8 cellular contexts compared by ENCODE assay signal in genomic region chr16:5084802-5085201, GRCh38. TPM values are rescaled to one million over a fixed set of nuclear protein-coding genes. Genes with fewer than 3 reads are reported as not detected.
DNase-seq lines count a peak whose midpoint lies in the region; ATAC-seq, FAIRE-seq and TF ChIP-seq lines count a peak whose summit lies in the region.
"Not testable (repeated sequence)": the region's sequence is repeated elsewhere in the genome, so short reads cannot be mapped to it uniquely, and the experiment has no call there.

No MANE protein-coding gene starts in this region.

- not testable (repeated sequence) for H3K27me3 ChIP-seq in Panc1 (ENCODE audit: control insufficient read depth, insufficient read depth, low read length); pancreas

- CTCF ChIA-PET in Panc1 (lab: Charles Lee): not testable (repeated sequence)

- not testable (repeated sequence) for H3K4me3 ChIP-seq in Panc1 (ENCODE audit: low read depth in 2 of 2, low read length in 2 of 2); cardiac fibroblast (replicated peaks in 1 of 2; ENCODE audit: low read depth in 2 of 2, low read length in 2 of 2); pancreas

- not testable (repeated sequence) for ATAC-seq in Panc1, left ventricle myocardium superior, pancreas

- POLR2A ChIA-PET in Panc1 (lab: Charles Lee): interaction anchor here (0.6 kb wide), 1 partner anchor 64 kb away, joined by 3 read pairs; no protein-coding TSS in a partner anchor

- TF ChIP-seq CTCF in Panc1 (IDR thresholded peaks at IDR 0.05): peak; percentile 89
- peak; percentile 64 for TF ChIP-seq CTCF in cardiac fibroblast (IDR thresholded peaks at IDR 0.05; ENCODE audit: low read depth, low read length)
- peak in 3 of 4 donors; percentile 26 to 48 (median 30) for TF ChIP-seq CTCF in pancreas (IDR thresholded peaks at IDR 0.05)

- not testable (repeated sequence) for FAIRE-seq in pancreas (lab: Jason Lieb, UNC)

- not testable (repeated sequence) for H3K27ac ChIP-seq in Panc1 (ENCODE audit: low read length); pancreas; substantia nigra (ENCODE audit: low read depth, low read length, poor library complexity, severe bottlenecking)

- 62 to 64% methylated on average over 10 of the region's 10 CpGs for WGBS in pancreas, 2 donors

- DNase-seq in D341Med (ENCODE audit: low spot score) (peak; percentile 61), KG1 (lab: John Stamatoyannopoulos, UW) (peak; percentile 16), Panc1 (ENCODE audit: low read depth, low spot score) (peak; percentile 51), cardiac fibroblast (ENCODE audit: low read depth in 2 of 2) (peak; percentile 66 to 73), left ventricle myocardium superior (peak; percentile 53), pancreas (peak in 4 of 6 donors; percentile 33 to 70 (median 52)), substantia nigra (lab: John Stamatoyannopoulos, UW) (peak in 27 of 49 donors; percentile 1 to 51 (median 21))
- peak; percentile 16 to 29 for DNase-seq in activated CD8-positive, alpha-beta memory T cell treated with anti-CD3 and anti-CD28 coated beads for 1 hour (ENCODE audit: extremely low read depth in 1 of 2, low read depth in 1 of 2)

- not testable (repeated sequence) for BruUV-seq in Panc1 (replicated peaks; lab: Mats Ljungman, UMichigan)

- in situ Hi-C loops in Panc1 (cut with HindIII; ENCODE audit: low pct_unique_long_range_greater_than_20kb, low sequenced_read_pairs): not testable (repeated sequence)

- intact Hi-C loops in Panc1 (cut with micrococcal nuclease; ENCODE audit: unreplicated experiment); left ventricle myocardium superior (cut with micrococcal nuclease); pancreas (cut with DNase I): not testable (repeated sequence)

- not testable (repeated sequence) for H3K9me3 ChIP-seq in Panc1 (ENCODE audit: control insufficient read depth, insufficient read depth, low read depth, low read length); pancreas

- H3K36me3 ChIP-seq in Panc1 (ENCODE audit: control insufficient read depth, insufficient read depth, low read length); pancreas: not testable (repeated sequence)

- H3K4me1 ChIP-seq in Panc1 (ENCODE audit: control insufficient read depth, insufficient read depth, low read length); pancreas: not testable (repeated sequence)

RNA-seq across cellular contexts. Expression of gene EEF2KMT, which starts 12.8 kb away (rescaled TPM):
- total RNA-seq in Panc1 (2021; ENCODE audit: unreplicated experiment): 24.4 TPM
- polyA plus RNA-seq in Panc1 (2012; ENCODE audit: insufficient read length): 21.7 TPM
- 4.9 TPM for total RNA-seq in left ventricle myocardium superior
- 1 to 10 TPM; 2.5 to 8.2 (median 4.9) TPM for total RNA-seq in pancreas
- polyA plus RNA-seq in pancreas: 1 to 10 TPM; 4.2 to 4.3 TPM

RNA-seq across cellular contexts. Expression of gene ALG1, which starts 13.2 kb away (rescaled TPM):
- total RNA-seq in Panc1 (2021; ENCODE audit: unreplicated experiment) (46.6 TPM), left ventricle myocardium superior (8.3 TPM), pancreas (10 to 100 TPM; 13.0 to 23.3 (median 16.9) TPM)
- polyA plus RNA-seq in Panc1 (2012; ENCODE audit: insufficient read length): 32.1 TPM
- polyA plus RNA-seq in pancreas: 10 to 100 TPM; 14.1 to 15.3 TPM

RNA-seq across cellular contexts. Expression of gene C16orf89, which starts 19.0 kb away (rescaled TPM):
- total RNA-seq in Panc1 (2021; ENCODE audit: unreplicated experiment) (not detected), left ventricle myocardium superior (2.9 TPM), pancreas (1 to 10 TPM in 5 of 6 donors, not detected in 1; 1.1 to 9.1 (median 5.2) TPM)
- not detected for polyA plus RNA-seq in Panc1 (2012; ENCODE audit: insufficient read length)
- polyA plus RNA-seq in pancreas: 1 to 10 TPM; 1.6 to 1.7 TPM

RNA-seq across cellular contexts. Expression of gene NAGPA, which starts 51.1 kb away (rescaled TPM):
- total RNA-seq in Panc1 (2021; ENCODE audit: unreplicated experiment) (19.2 TPM), left ventricle myocardium superior (6.1 TPM), pancreas (1 to 10 TPM; 3.7 to 7.0 (median 6.4) TPM)
- 25.0 TPM for polyA plus RNA-seq in Panc1 (2012; ENCODE audit: insufficient read length)
- polyA plus RNA-seq in pancreas: 10 to 100 TPM in 1 of 2 donors, 1 to 10 TPM in 1; 8.3 to 10.0 TPM

Comparison
In these comparisons a context has a peak if more than half of its experiments do, and no peak if none do; other contexts are left out.
1. DNase-seq: peak in every context shown above with its lines; median percentile 70 in cardiac fibroblast; 61 in D341Med; 53 in left ventricle myocardium superior; 52 in pancreas; 51 in Panc1; 22 in activated CD8-positive, alpha-beta memory T cell treated with anti-CD3 and anti-CD28 coated beads for 1 hour; 21 in substantia nigra; 16 in KG1.
2. CTCF ChIP-seq: peak in every context shown above with its lines; median percentile 89 in Panc1; 64 in cardiac fibroblast; 30 in pancreas.